Comparison of ENCODE assay signal across 2 cellular contexts in genomic region chr1:21314797-21315396, GRCh38.
A peak's percentile ranks its signal among the peaks of the same experiment; 100 is the strongest.
TF ChIP-seq lines count a peak whose summit lies in the region.

No MANE protein-coding gene starts in this region.

TF ChIP-seq in IMR-90, 13 proteins besides CTCF, POLR2A, EP300 and RAD21:
- TF ChIP-seq MXI1 (IDR thresholded peaks at IDR 0.05; ENCODE audit: borderline replicate concordance, low read depth, low read length) (no peak), MAFK (IDR thresholded peaks at IDR 0.05; ENCODE audit: low read depth, low read length) (no peak), NFE2L2 (IDR thresholded peaks at IDR 0.05; ENCODE audit: low read depth, low read length) (no peak), CHD1 (IDR thresholded peaks at IDR 0.05; ENCODE audit: low read depth, low read length) (no peak), BHLHE40 (IDR thresholded peaks at IDR 0.05; ENCODE audit: low read depth, low read length) (no peak), MAZ (IDR thresholded peaks at IDR 0.05; ENCODE audit: borderline replicate concordance, low read depth, low read length) (no peak), CEBPB (IDR thresholded peaks at IDR 0.05; ENCODE audit: low read depth, low read length) (no peak), ELK1 (IDR thresholded peaks at IDR 0.05; ENCODE audit: borderline replicate concordance, low read depth, low read length) (no peak), RFX5 (IDR thresholded peaks at IDR 0.05; ENCODE audit: low read depth, low read length) (no peak)
- TF ChIP-seq, protein P1, sequence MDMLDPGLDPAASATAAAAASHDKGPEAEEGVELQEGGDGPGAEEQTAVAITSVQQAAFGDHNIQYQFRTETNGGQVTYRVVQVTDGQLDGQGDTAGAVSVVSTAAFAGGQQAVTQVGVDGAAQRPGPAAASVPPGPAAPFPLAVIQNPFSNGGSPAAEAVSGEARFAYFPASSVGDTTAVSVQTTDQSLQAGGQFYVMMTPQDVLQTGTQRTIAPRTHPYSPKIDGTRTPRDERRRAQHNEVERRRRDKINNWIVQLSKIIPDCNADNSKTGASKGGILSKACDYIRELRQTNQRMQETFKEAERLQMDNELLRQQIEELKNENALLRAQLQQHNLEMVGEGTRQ (IDR thresholded peaks at IDR 0.05; ENCODE audit: low read depth, low read length): no peak

TF ChIP-seq in K562, 482 proteins besides CTCF, POLR2A, EP300 and RAD21 (continues in another document):
- TF ChIP-seq MEF2D (tag; conservative IDR thresholded peaks at IDR 0.05; ENCODE audit: low read depth) (no peak), GATA2 (CRISPR knock-in tag; IDR thresholded peaks at IDR 0.05) (no peak), SIN3B (IDR thresholded peaks at IDR 0.05; ENCODE audit: low read depth) (no peak), ZC3H11A (IDR thresholded peaks at IDR 0.05; ENCODE audit: low read depth, low read length) (no peak), ZFP36 (IDR thresholded peaks at IDR 0.05; ENCODE audit: low read depth, low read length, partially characterized antibody) (peak; percentile 59), POLR2G (IDR thresholded peaks at IDR 0.05; ENCODE audit: low read depth, low read length) (no peak), ZNF318 (IDR thresholded peaks at IDR 0.05; ENCODE audit: borderline replicate concordance in 1 of 2, low read depth in 1 of 2) (no peak), PKNOX1 (IDR thresholded peaks at IDR 0.05) (0 out of 2 replicates have a peak, but pooled peaks have one; percentile 20), TCFL5 (CRISPR knock-in tag; conservative IDR thresholded peaks at IDR 0.05) (no peak), BCOR (IDR thresholded peaks at IDR 0.05) (peak; percentile 31; the same call in 1 of the 2 replicates), NUFIP1 (IDR thresholded peaks at IDR 0.05; ENCODE audit: partially characterized antibody) (no peak), LEF1 (IDR thresholded peaks at IDR 0.05) (no peak), FOXK2 (conservative IDR thresholded peaks at IDR 0.05 in 1 of 2, IDR thresholded peaks at IDR 0.05 in 1 of 2; ENCODE audit: low read depth in 2 of 2) (no peak), AFF1 (IDR thresholded peaks at IDR 0.05; ENCODE audit: low read depth in 1 of 2, partially characterized antibody in 2 of 2) (no peak), ATF7 (IDR thresholded peaks at IDR 0.05) (no peak), TCF15 (CRISPR knock-in tag; IDR thresholded peaks at IDR 0.05) (no peak), ZNF436 (CRISPR knock-in tag; IDR thresholded peaks at IDR 0.05) (no peak), KDM1A (IDR thresholded peaks at IDR 0.05) (peak; percentile 17 to 40; a peak in 2 of 4 replicates), TRIM28 (IDR thresholded peaks at IDR 0.05) (no peak), RBM25 (IDR thresholded peaks at IDR 0.05; ENCODE audit: low read depth, low read length, severe bottlenecking) (peak; percentile 73), MEIS2 (IDR thresholded peaks at IDR 0.05; ENCODE audit: partially characterized antibody) (no peak), ZFP30 (CRISPR knock-in tag; IDR thresholded peaks at IDR 0.05; ENCODE audit: borderline replicate concordance) (no peak), ZNF282 (CRISPR knock-in tag; IDR thresholded peaks at IDR 0.05) (no peak), NCOA4 (IDR thresholded peaks at IDR 0.05; ENCODE audit: partially characterized antibody) (no peak)
- TF ChIP-seq, protein P2, sequence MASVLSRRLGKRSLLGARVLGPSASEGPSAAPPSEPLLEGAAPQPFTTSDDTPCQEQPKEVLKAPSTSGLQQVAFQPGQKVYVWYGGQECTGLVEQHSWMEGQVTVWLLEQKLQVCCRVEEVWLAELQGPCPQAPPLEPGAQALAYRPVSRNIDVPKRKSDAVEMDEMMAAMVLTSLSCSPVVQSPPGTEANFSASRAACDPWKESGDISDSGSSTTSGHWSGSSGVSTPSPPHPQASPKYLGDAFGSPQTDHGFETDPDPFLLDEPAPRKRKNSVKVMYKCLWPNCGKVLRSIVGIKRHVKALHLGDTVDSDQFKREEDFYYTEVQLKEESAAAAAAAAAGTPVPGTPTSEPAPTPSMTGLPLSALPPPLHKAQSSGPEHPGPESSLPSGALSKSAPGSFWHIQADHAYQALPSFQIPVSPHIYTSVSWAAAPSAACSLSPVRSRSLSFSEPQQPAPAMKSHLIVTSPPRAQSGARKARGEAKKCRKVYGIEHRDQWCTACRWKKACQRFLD (CRISPR knock-in tag; IDR thresholded peaks at IDR 0.05): no peak
- TF ChIP-seq, protein P3, sequence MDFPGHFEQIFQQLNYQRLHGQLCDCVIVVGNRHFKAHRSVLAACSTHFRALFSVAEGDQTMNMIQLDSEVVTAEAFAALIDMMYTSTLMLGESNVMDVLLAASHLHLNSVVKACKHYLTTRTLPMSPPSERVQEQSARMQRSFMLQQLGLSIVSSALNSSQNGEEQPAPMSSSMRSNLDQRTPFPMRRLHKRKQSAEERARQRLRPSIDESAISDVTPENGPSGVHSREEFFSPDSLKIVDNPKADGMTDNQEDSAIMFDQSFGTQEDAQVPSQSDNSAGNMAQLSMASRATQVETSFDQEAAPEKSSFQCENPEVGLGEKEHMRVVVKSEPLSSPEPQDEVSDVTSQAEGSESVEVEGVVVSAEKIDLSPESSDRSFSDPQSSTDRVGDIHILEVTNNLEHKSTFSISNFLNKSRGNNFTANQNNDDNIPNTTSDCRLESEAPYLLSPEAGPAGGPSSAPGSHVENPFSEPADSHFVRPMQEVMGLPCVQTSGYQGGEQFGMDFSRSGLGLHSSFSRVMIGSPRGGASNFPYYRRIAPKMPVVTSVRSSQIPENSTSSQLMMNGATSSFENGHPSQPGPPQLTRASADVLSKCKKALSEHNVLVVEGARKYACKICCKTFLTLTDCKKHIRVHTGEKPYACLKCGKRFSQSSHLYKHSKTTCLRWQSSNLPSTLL (IDR thresholded peaks at IDR 0.05): no peak
- TF ChIP-seq, protein P4, sequence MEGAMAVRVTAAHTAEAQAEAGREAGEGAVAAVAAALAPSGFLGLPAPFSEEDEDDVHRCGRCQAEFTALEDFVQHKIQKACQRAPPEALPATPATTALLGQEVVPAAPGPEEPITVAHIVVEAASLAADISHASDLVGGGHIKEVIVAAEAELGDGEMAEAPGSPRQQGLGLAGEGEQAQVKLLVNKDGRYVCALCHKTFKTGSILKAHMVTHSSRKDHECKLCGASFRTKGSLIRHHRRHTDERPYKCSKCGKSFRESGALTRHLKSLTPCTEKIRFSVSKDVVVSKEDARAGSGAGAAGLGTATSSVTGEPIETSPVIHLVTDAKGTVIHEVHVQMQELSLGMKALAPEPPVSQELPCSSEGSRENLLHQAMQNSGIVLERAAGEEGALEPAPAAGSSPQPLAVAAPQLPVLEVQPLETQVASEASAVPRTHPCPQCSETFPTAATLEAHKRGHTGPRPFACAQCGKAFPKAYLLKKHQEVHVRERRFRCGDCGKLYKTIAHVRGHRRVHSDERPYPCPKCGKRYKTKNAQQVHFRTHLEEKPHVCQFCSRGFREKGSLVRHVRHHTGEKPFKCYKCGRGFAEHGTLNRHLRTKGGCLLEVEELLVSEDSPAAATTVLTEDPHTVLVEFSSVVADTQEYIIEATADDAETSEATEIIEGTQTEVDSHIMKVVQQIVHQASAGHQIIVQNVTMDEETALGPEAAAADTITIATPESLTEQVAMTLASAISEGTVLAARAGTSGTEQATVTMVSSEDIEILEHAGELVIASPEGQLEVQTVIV (CRISPR knock-in tag; IDR thresholded peaks at IDR 0.05; ENCODE audit: borderline replicate concordance): no peak
- TF ChIP-seq, protein P5, sequence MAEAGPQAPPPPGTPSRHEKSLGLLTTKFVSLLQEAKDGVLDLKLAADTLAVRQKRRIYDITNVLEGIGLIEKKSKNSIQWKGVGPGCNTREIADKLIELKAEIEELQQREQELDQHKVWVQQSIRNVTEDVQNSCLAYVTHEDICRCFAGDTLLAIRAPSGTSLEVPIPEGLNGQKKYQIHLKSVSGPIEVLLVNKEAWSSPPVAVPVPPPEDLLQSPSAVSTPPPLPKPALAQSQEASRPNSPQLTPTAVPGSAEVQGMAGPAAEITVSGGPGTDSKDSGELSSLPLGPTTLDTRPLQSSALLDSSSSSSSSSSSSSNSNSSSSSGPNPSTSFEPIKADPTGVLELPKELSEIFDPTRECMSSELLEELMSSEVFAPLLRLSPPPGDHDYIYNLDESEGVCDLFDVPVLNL (CRISPR knock-in tag; IDR thresholded peaks at IDR 0.05; ENCODE audit: low read depth): no peak
